ENCODE assay signal across 11 cellular contexts in the genomic region with DNA sequence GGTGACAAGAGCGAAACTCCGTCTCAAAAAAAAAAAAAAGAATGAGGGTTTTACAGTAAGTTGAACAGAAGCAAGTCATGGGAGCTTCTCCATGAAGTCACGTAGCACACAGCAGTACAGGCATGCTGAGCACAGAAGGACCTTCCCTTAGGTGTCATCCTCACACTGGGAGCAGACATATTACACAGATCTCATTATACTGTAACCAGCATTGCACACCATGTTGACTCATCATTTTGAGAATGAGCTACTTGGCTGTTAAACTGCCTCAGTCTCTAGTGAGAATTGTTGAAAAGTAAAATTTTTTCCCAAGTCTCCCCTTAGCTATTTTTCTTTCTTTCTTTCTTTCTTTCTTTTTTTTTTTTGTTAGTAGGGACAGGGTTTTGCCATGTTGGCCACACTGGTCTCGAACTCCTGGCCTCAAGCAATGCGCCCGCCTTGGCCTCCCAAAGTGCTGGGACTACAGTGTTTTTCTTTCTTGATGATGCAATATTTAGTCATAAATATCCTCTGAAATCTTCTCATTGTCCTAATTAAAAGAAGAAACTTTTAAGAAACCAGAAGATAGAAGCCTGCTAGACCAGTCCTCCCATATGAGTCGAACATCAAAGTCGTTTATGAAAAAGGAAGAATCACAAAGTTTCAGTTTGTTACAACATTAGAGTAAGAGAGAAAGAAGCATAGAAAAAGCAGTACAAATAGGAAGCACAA. TPM values are rescaled to one million over a fixed set of nuclear protein-coding genes. Genes with fewer than 3 reads are reported as not detected.
DNase-seq lines count a peak whose midpoint lies in the region; ATAC-seq and TF ChIP-seq lines count a peak whose summit lies in the region.
"Had no signal": no experiment of that assay in that cellular context is flagged by ENCODE, and none has a peak within 500 bp of the region (broad histone marks: within the 10 kb centered on the region; RNA-seq: fewer than 3 reads in every experiment).

No MANE protein-coding gene starts in this region.

- H3K4me3 ChIP-seq in Caco-2 (ENCODE audit: low read depth, low read length) = no peak overlapping the region
- no peak overlapping the region for H3K4me3 ChIP-seq in kidney epithelial cell (ENCODE audit: low read depth, low read length)

- DNase-seq in Caco-2 (no peak), LHCN-M2 (ENCODE audit: low read depth) (peak; percentile 60), astrocyte of the hippocampus (ENCODE audit: low read depth, low spot score) (peak; percentile 34), kidney epithelial cell (ENCODE audit: low read depth) (peak; percentile 58), superior temporal gyrus (ENCODE audit: extremely low spot score) (no peak), T1000 (lab: John Stamatoyannopoulos, UW) (no peak), NCI-H2029 (lab: John Stamatoyannopoulos, UW) (no peak)
- DNase-seq: DND-41; KG1; stimulated activated CD8-positive, alpha-beta memory T cell treated with anti-CD3 and anti-CD28 coated beads, Interleukin-4, amount 100 ng/mL, for 48 hours had no signal

- peaks cover 6% of the 10 kb centered on the region for H3K36me3 Mint-ChIP-seq in Caco-2 (ENCODE audit: insufficient read depth, unreplicated experiment)

- TF ChIP-seq CTCF in Caco-2 (IDR thresholded peaks at IDR 0.05; ENCODE audit: insufficient read depth in 1 of 2, low read depth in 1 of 2, low read length in 1 of 2, severe bottlenecking in 1 of 2, unreplicated experiment in 1 of 2) (no peak), kidney epithelial cell (IDR thresholded peaks at IDR 0.05; ENCODE audit: insufficient read depth, low read length, poor library complexity, severe bottlenecking) (no peak)

- intact Hi-C loops in Caco-2 (cut with micrococcal nuclease; ENCODE audit: unreplicated experiment) = no loop called here

- H3K9me3 Mint-ChIP-seq in Caco-2 (ENCODE audit: unreplicated experiment) = no peaks in the 10 kb centered on the region

- H3K9me3 ChIP-seq in Caco-2 = no peaks in the 10 kb centered on the region

- H3K27me3 ChIP-seq in Caco-2 (replicated peaks; ENCODE audit: control insufficient read depth, insufficient read depth, low read length) (no peaks in the 10 kb centered on the region), kidney epithelial cell (ENCODE audit: control insufficient read depth, insufficient read depth, low read length) (no peaks in the 10 kb centered on the region)

- no TSS peak for BruUV-seq in Caco-2 (replicated peaks; lab: Mats Ljungman, UMichigan)

- no peak for ATAC-seq in GM21529 (IDR thresholded peaks at IDR 0.05; ENCODE audit: unreplicated experiment)

- H3K4me1 ChIP-seq in Caco-2 = peaks cover 33% of the 10 kb centered on the region

- peaks cover 29% of the 10 kb centered on the region for H3K4me1 Mint-ChIP-seq in Caco-2 (ENCODE audit: low read depth, unreplicated experiment)

- no peaks in the 10 kb centered on the region for H3K27me3 Mint-ChIP-seq in Caco-2 (ENCODE audit: insufficient read depth, unreplicated experiment)

- H3K27ac Mint-ChIP-seq in Caco-2 (ENCODE audit: unreplicated experiment) = peak overlapping the region; percentile 20

- H3K36me3 ChIP-seq in Caco-2 (ENCODE audit: control insufficient read depth, insufficient read depth, low read length) (no peaks in the 10 kb centered on the region), kidney epithelial cell (ENCODE audit: control insufficient read depth, insufficient read depth, low read length) (no peaks in the 10 kb centered on the region)

- no peak overlapping the region for H3K4me3 Mint-ChIP-seq in Caco-2 (ENCODE audit: unreplicated experiment)

- POLR2A ChIA-PET in Caco-2 (lab: Charles Lee) = interaction anchor here (0.8 kb wide), 1 partner anchor 38 kb away, joined by 4 read pairs; the partner anchor contains the start of gene PPP1CB

- CTCF ChIA-PET in Caco-2 (lab: Charles Lee) = interaction anchor here (0.7 to 0.9 kb wide), 2 partner anchors 49 to 120 kb away, joined by 3 to 4 read pairs; no protein-coding TSS in a partner anchor

RNA-seq across cellular contexts. Expression of gene PPP1CB, which starts 37.9 kb away (rescaled TPM):
- 185 and 190 TPM in 2 replicates for total RNA-seq in Caco-2 (2022)
- 162 and 204 TPM in 2 replicates for total RNA-seq in LHCN-M2 (2014; rRNA removed)
- polyA plus RNA-seq in LHCN-M2 (2012) = 57.4 TPM
- 181 and 203 TPM in 2 replicates for total RNA-seq in kidney epithelial cell

Comparison
In these comparisons a context has a peak if more than half of its experiments do, and no peak if none do; other contexts are left out.
1. DNase-seq: peak in LHCN-M2 (single experiment), astrocyte of the hippocampus (single experiment) and kidney epithelial cell (single experiment); none in Caco-2 (0 of 2), superior temporal gyrus (single experiment), T1000 (single experiment) and NCI-H2029 (single experiment).